Comparison of ENCODE assay signal across 26 cellular contexts in genomic region chr11:8107642-8108041, GRCh38. TPM values are rescaled to one million over a fixed set of nuclear protein-coding genes. Genes with fewer than 3 reads are reported as not detected.
"Had no signal": no experiment of that assay in that cellular context is flagged by ENCODE, and none has a peak within 500 bp of the region (broad histone marks: within the 10 kb centered on the region; RNA-seq: fewer than 3 reads in every experiment).

No MANE protein-coding gene starts in this region.

- H3K4me1 ChIP-seq: testis had no signal

- ATAC-seq: heart left ventricle; mucosa of descending colon; naive thymus-derived CD4-positive, alpha-beta T cell; natural killer cell treated with Interleukin-12 subunit alpha and Interleukin-12 subunit beta and Interleukin-15 and Interleukin-18, amount 100 ng/mL, for 72 hours; right cardiac atrium; sciatic nerve; stimulated activated naive CD8-positive, alpha-beta T cell treated with anti-CD3 and anti-CD28 coated beads, Interleukin-15, amount 100 ng/mL, for 72 hours; upper lobe of right lung had no signal

- H3K4me3 ChIP-seq: heart left ventricle, left ventricle myocardium inferior, lung, mucosa of descending colon, ovary, skin epidermis, testis, thyroid gland, transverse colon, upper lobe of right lung had no signal

- H3K9me3 ChIP-seq: heart left ventricle, left ventricle myocardium inferior, mucosa of descending colon, ovary, testis, thyroid gland, transverse colon, upper lobe of right lung had no signal

- H3K27ac Mint-ChIP-seq: immature natural killer cell; memory B cell; natural killer cell treated with Interleukin-12 subunit alpha and Interleukin-12 subunit beta and Interleukin-15 and Interleukin-18, amount 100 ng/mL, for 72 hours; progenitor cell of endocrine pancreas; stimulated activated naive CD8-positive, alpha-beta T cell treated with anti-CD3 and anti-CD28 coated beads, Interleukin-15, amount 100 ng/mL, for 72 hours had no signal

- H3K27me3 Mint-ChIP-seq: memory B cell; naive thymus-derived CD4-positive, alpha-beta T cell; progenitor cell of endocrine pancreas; stimulated activated naive CD8-positive, alpha-beta T cell treated with anti-CD3 and anti-CD28 coated beads, Interleukin-15, amount 100 ng/mL, for 72 hours had no signal

- H3K36me3 ChIP-seq: ovary, transverse colon, upper lobe of right lung had no signal

- H3K4me3 Mint-ChIP-seq: immature natural killer cell; memory B cell; naive thymus-derived CD4-positive, alpha-beta T cell; natural killer cell treated with Interleukin-12 subunit alpha and Interleukin-12 subunit beta and Interleukin-15 and Interleukin-18, amount 100 ng/mL, for 72 hours; stimulated activated naive CD8-positive, alpha-beta T cell treated with anti-CD3 and anti-CD28 coated beads, Interleukin-15, amount 100 ng/mL, for 72 hours had no signal

- H3K27ac ChIP-seq: heart left ventricle, left ventricle myocardium inferior, ovary, skin epidermis, testis, transverse colon, upper lobe of right lung had no signal

- H3K27me3 ChIP-seq: heart left ventricle, ovary, testis, thyroid gland, transverse colon, upper lobe of right lung had no signal

- H3K4me1 Mint-ChIP-seq: immature natural killer cell; memory B cell; naive thymus-derived CD4-positive, alpha-beta T cell; stimulated activated naive CD8-positive, alpha-beta T cell treated with anti-CD3 and anti-CD28 coated beads, Interleukin-15, amount 100 ng/mL, for 72 hours had no signal

- H3K9me3 Mint-ChIP-seq: immature natural killer cell; memory B cell; naive thymus-derived CD4-positive, alpha-beta T cell; natural killer cell treated with Interleukin-12 subunit alpha and Interleukin-12 subunit beta and Interleukin-15 and Interleukin-18, amount 100 ng/mL, for 72 hours; stimulated activated naive CD8-positive, alpha-beta T cell treated with anti-CD3 and anti-CD28 coated beads, Interleukin-15, amount 100 ng/mL, for 72 hours had no signal

- DNase-seq: heart left ventricle; hypothalamus; immature natural killer cell; left ventricle myocardium inferior; midbrain; mucosa of descending colon; naive thymus-derived CD4-positive, alpha-beta T cell; ovary; retina; right cardiac atrium; stimulated activated CD4-positive, alpha-beta T cell treated with anti-CD3 and anti-CD28 coated beads, Interleukin-12 subunit alpha, Interleukin-12 subunit beta, amount 100 ng/mL, for 4 hours; stimulated activated CD4-positive, alpha-beta T cell treated with anti-CD3 and anti-CD28 coated beads, Interleukin-15, amount 100 ng/mL, for 24 hours; stimulated activated CD4-positive, alpha-beta T cell treated with anti-CD3 and anti-CD28 coated beads, Interleukin-2, amount 100 ng/mL, for 24 hours; stimulated activated CD4-positive, alpha-beta T cell treated with anti-CD3 and anti-CD28 coated beads, Interleukin-4, amount 100 ng/mL, for 1 hour; stimulated activated naive CD4-positive, alpha-beta T cell; stimulated activated naive CD8-positive, alpha-beta T cell treated with anti-CD3 and anti-CD28 coated beads, Interleukin-15, amount 100 ng/mL, for 72 hours; testis; thyroid gland; transverse colon; upper lobe of right lung had no signal

- H3K36me3 Mint-ChIP-seq: immature natural killer cell; natural killer cell treated with Interleukin-12 subunit alpha and Interleukin-12 subunit beta and Interleukin-15 and Interleukin-18, amount 100 ng/mL, for 72 hours had no signal

RNA-seq across cellular contexts. Expression of gene TUB, which starts 26.6 kb away (rescaled TPM):
- total RNA-seq: natural killer cell treated with Interleukin-12 subunit alpha and Interleukin-12 subunit beta and Interleukin-15 and Interleukin-18, amount 100 ng/mL, for 72 hours had no signal
